In genomic region chr5:173293817-173294672, GRCh38 we compare ENCODE assay signal across 8 cellular contexts. TPM values are rescaled to one million over a fixed set of nuclear protein-coding genes. Genes with fewer than 3 reads are reported as not detected.
A peak's percentile ranks its signal among the peaks of the same experiment; 100 is the strongest.
DNase-seq lines count a peak whose midpoint lies in the region; ATAC-seq, FAIRE-seq and TF ChIP-seq lines count a peak whose summit lies in the region.

No MANE protein-coding gene starts in this region.

- TF ChIP-seq RAD21 in HepG2 (CRISPR knock-in tag; IDR thresholded peaks at IDR 0.05) = peak; percentile 92

- POLR2A ChIA-PET in HepG2 (lab: Yijun Ruan, JAX) = interaction anchor here (1.1 to 11.1 kb wide), 4 partner anchors 10 to 35 kb away, joined by 5 to 513 read pairs (median 8); partner anchors contain the start of gene STC2

- H3K36me3 ChIP-seq in HepG2 (replicated peaks in 1 of 2; ENCODE audit: control insufficient read depth in 1 of 2, insufficient read depth in 2 of 2, low read length in 2 of 2) = no peaks in the 10 kb centered on the region

- H3K27me3 ChIP-seq in HepG2 (ENCODE audit: control insufficient read depth in 1 of 2, insufficient read depth in 2 of 2, low read length in 2 of 2) = no peaks in the 10 kb centered on the region; a peak in 1 of 5 replicates

- peak; percentile 87 for TF ChIP-seq CTCF in 22Rv1 (IDR thresholded peaks at IDR 0.05)
- peak; percentile 90 for TF ChIP-seq CTCF in GM13976 (IDR thresholded peaks at IDR 0.05; ENCODE audit: borderline replicate concordance, control extremely low read depth, extremely low read depth, insufficient read depth, missing control alignments)
- TF ChIP-seq CTCF in HepG2 (CRISPR knock-in tag; IDR thresholded peaks at IDR 0.05) = peak; percentile 95

- peak; percentile 64 for ATAC-seq in HG03103 (IDR thresholded peaks at IDR 0.05; ENCODE audit: low read depth, unreplicated experiment)
- peak; percentile 45 for ATAC-seq in HepG2

- peak; percentile 90 for FAIRE-seq in HepG2 (lab: Jason Lieb, UNC)

- TF ChIP-seq EP300 in HepG2 (IDR thresholded peaks at IDR 0.05; ENCODE audit: low read depth in 2 of 2, low read length in 2 of 2) (no peak), HepG2 (CRISPR knock-in tag; IDR thresholded peaks at IDR 0.05; ENCODE audit: borderline replicate concordance) (no peak)

- H3K27ac ChIP-seq in 22Rv1 = no peak overlapping the region
- H3K27ac ChIP-seq in HepG2 (ENCODE audit: extremely low read length, insufficient read depth, low read length) = no peak overlapping the region

- peaks cover 88% of the 10 kb centered on the region for H3K4me1 ChIP-seq in HepG2 (ENCODE audit: insufficient read depth, low read length)

- 2% methylated on average over 26 of the region's 37 CpGs for WGBS in HepG2 (ENCODE audit: low lambda C conversion rate)

- in situ Hi-C loops in GM13976 (cut with MboI; ENCODE audit: low sequenced_read_pairs, unreplicated experiment) (no loop called here), HepG2 (cut with HindIII; ENCODE audit: extremely low pct_ligation_motif_present, low pct_unique_long_range_greater_than_20kb) (loop anchor here (5.0 to 25.0 kb wide), 2 partner anchors 38 to 307 kb away; partner anchors contain the start of gene ATP6V0E1)

- DNase-seq in GM13976 (ENCODE audit: low spot score) (peak; percentile 83), NCI-H345 (lab: John Stamatoyannopoulos, UW) (peak; percentile 81), cerebellum (ENCODE audit: low spot score) (peak; percentile 66), HepG2 (ENCODE audit: low spot score) (peak; percentile 78)
- peak; percentile 52 to 70 for DNase-seq in activated CD4-positive, alpha-beta T cell treated with anti-CD3 and anti-CD28 coated beads for 24 hours (ENCODE audit: low read depth in 2 of 2)
- DNase-seq in stimulated activated CD4-positive, alpha-beta T cell treated with anti-CD3 and anti-CD28 coated beads, Interleukin-4, amount 100 ng/mL, for 48 hours (ENCODE audit: low read depth in 2 of 2) = peak; percentile 58 to 69

- BruUV-seq in HepG2 (replicated peaks; lab: Mats Ljungman, UMichigan) = no TSS peak

- H3K79me2 ChIP-seq in HepG2 (ENCODE audit: insufficient read depth, low read length) = no peaks in the 10 kb centered on the region

- peak overlapping the region; percentile 58 for H3K9ac ChIP-seq in HepG2 (ENCODE audit: insufficient read depth, low read depth, low read length)

- peak overlapping the region; percentile 48 to 76 (median 58) for H3K4me3 ChIP-seq in HepG2 (replicated peaks in 1 of 3; ENCODE audit: insufficient read depth in 1 of 3, low read depth in 2 of 3, low read length in 3 of 3)

- H2AFZ ChIP-seq in HepG2 (ENCODE audit: low read length) = no peak overlapping the region

- CTCF ChIA-PET in HepG2 (lab: Yijun Ruan, JAX; ENCODE audit: low intra/inter-chr PET ratio, low total read pairs) = interaction anchor here (1.8 to 3.2 kb wide), 3 partner anchors 9 to 279 kb away, joined by 4 to 90 read pairs (median 9); no protein-coding TSS in a partner anchor

- peak overlapping the region; percentile 94 for H3K4me2 ChIP-seq in HepG2 (ENCODE audit: low read depth, low read length)

- intact Hi-C loops in HepG2 (cut with micrococcal nuclease; ENCODE audit: unreplicated experiment) = loop anchor here (1.0 kb wide), 2 partner anchors 38 to 279 kb away; no protein-coding TSS in a partner anchor

- no peaks in the 10 kb centered on the region for H4K20me1 ChIP-seq in HepG2 (ENCODE audit: insufficient read depth, low read length)

- H3K9me3 ChIP-seq in HepG2 (ENCODE audit: low read length) = no peaks in the 10 kb centered on the region

- no peak for TF ChIP-seq POLR2A in HepG2 (IDR thresholded peaks at IDR 0.05; ENCODE audit: insufficient read depth in 1 of 2, low read depth in 2 of 2, low read length in 2 of 2)

TF ChIP-seq in HepG2, 621 proteins besides CTCF, POLR2A, EP300 and RAD21 (continues in another document):
- TF ChIP-seq TAF1 (CRISPR knock-in tag; IDR thresholded peaks at IDR 0.05) (no peak), IRF2 (CRISPR knock-in tag; IDR thresholded peaks at IDR 0.05) (peak; percentile 74; the same call in 1 of the 2 replicates), ZNF792 (CRISPR knock-in tag; IDR thresholded peaks at IDR 0.05) (no peak), AHR (CRISPR knock-in tag; IDR thresholded peaks at IDR 0.05) (0 out of 2 replicates have a peak, but pooled peaks have one; percentile 27), ZNF850 (CRISPR knock-in tag; conservative IDR thresholded peaks at IDR 0.05) (0 out of 2 replicates have a peak, but pooled peaks have one; percentile 38), TOPORS (CRISPR knock-in tag; IDR thresholded peaks at IDR 0.05) (no peak)
- TF ChIP-seq, protein P1, sequence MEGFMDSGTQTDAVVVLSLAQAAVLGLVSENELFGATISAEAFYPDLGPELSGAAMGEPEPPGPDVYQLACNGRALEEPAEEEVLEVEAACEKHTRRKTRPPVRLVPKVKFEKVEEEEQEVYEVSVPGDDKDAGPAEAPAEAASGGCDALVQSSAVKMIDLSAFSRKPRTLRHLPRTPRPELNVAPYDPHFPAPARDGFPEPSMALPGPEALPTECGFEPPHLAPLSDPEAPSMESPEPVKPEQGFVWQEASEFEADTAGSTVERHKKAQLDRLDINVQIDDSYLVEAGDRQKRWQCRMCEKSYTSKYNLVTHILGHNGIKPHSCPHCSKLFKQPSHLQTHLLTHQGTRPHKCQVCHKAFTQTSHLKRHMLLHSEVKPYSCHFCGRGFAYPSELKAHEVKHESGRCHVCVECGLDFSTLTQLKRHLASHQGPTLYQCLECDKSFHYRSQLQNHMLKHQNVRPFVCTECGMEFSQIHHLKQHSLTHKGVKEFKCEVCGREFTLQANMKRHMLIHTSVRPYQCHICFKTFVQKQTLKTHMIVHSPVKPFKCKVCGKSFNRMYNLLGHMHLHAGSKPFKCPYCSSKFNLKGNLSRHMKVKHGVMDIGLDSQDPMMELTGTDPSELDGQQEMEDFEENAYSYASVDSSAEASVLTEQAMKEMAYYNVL (CRISPR knock-in tag; IDR thresholded peaks at IDR 0.05; ENCODE audit: borderline replicate concordance) = no peak

RNA-seq across cellular contexts. Expression of gene STC2, which starts 34.2 kb away (rescaled TPM):
- total RNA-seq in cerebellum = 0.64 TPM
- total RNA-seq in HepG2 (2016; rRNA removed; fragmentation: Illumina TruSeq; extraction: Trizol) = 10.7 and 27.1 TPM in 2 replicates
- total RNA-seq in HepG2 (2016; cell fraction: cytosol; rRNA removed; fragmentation: Illumina TruSeq; extraction: Trizol; ENCODE audit: low read depth) = 2.6 and 3.3 TPM in 2 replicates
- 7.9 and 28.0 TPM in 2 replicates for total RNA-seq in HepG2 (2016; cell fraction: insoluble cytoplasmic fraction; rRNA removed; fragmentation: Illumina TruSeq; extraction: Trizol)
- total RNA-seq in HepG2 (2016; cell fraction: membrane; rRNA removed; fragmentation: Illumina TruSeq; extraction: Trizol) = 6.2 and 6.4 TPM in 2 replicates
- 33.8 and 37.3 TPM in 2 replicates for total RNA-seq in HepG2 (2016; cell fraction: nucleus; rRNA removed; fragmentation: Illumina TruSeq; extraction: Trizol)
- 69.2 and 94.0 TPM in 2 replicates for polyA plus RNA-seq in HepG2 (2011; rRNA removed)
- polyA plus RNA-seq in HepG2 (2011; cell fraction: cytosol; rRNA removed) = 102 and 149 TPM in 2 replicates
- polyA plus RNA-seq in HepG2 (2011; cell fraction: nucleus; rRNA removed) = 198 and 199 TPM in 2 replicates
- 94.1 and 190 TPM in 2 replicates for polyA plus RNA-seq in HepG2 (2012)
- 2.2 TPM in 2 replicates for polyA plus RNA-seq in HepG2 (2016; cell fraction: cytosol; fragmentation: Illumina TruSeq; extraction: Trizol; ENCODE audit: low read depth)
- 8.5 and 9.7 TPM in 2 replicates for polyA plus RNA-seq in HepG2 (2016; cell fraction: insoluble cytoplasmic fraction; fragmentation: Illumina TruSeq; extraction: Trizol; ENCODE audit: low read depth)
- 3.9 and 4.3 TPM in 2 replicates for polyA plus RNA-seq in HepG2 (2016; cell fraction: membrane; fragmentation: Illumina TruSeq; extraction: Trizol; ENCODE audit: low read depth)
- 51.5 and 52.5 TPM in 2 replicates for polyA plus RNA-seq in HepG2 (2016; cell fraction: nucleus; fragmentation: Illumina TruSeq; extraction: Trizol; ENCODE audit: insufficient read depth, low read depth)
- polyA minus RNA-seq in HepG2 (2011; rRNA and poly(A)+ RNA removed; ENCODE audit: low replicate concordance) = 19.1 and 61.4 TPM in 2 replicates
- polyA minus RNA-seq in HepG2 (2011; cell fraction: cytosol; rRNA and poly(A)+ RNA removed) = 90.7 and 104 TPM in 2 replicates
- polyA minus RNA-seq in HepG2 (2011; cell fraction: nucleus; rRNA and poly(A)+ RNA removed) = 135 and 186 TPM in 2 replicates

RNA-seq across cellular contexts. Expression of gene NKX2-5, which starts 59.0 kb away (rescaled TPM):
- total RNA-seq in cerebellum (not detected), HepG2 (2016; rRNA removed; fragmentation: Illumina TruSeq; extraction: Trizol) (0.49 and 0.93 TPM in 2 replicates)
- total RNA-seq in HepG2 (2016; cell fraction: cytosol; rRNA removed; fragmentation: Illumina TruSeq; extraction: Trizol; ENCODE audit: low read depth) = 0.44 and 1.3 TPM in 2 replicates
- total RNA-seq in HepG2 (2016; cell fraction: insoluble cytoplasmic fraction; rRNA removed; fragmentation: Illumina TruSeq; extraction: Trizol) = 0.21 and 0.84 TPM in 2 replicates
- total RNA-seq in HepG2 (2016; cell fraction: membrane; rRNA removed; fragmentation: Illumina TruSeq; extraction: Trizol) = 1.3 and 1.5 TPM in 2 replicates
- 0.56 and 0.59 TPM in 2 replicates for total RNA-seq in HepG2 (2016; cell fraction: nucleus; rRNA removed; fragmentation: Illumina TruSeq; extraction: Trizol)
- 0.53 and 0.59 TPM in 2 replicates for polyA plus RNA-seq in HepG2 (2011; rRNA removed)
- 0.51 and 1.1 TPM in 2 replicates for polyA plus RNA-seq in HepG2 (2011; cell fraction: cytosol; rRNA removed)
- polyA plus RNA-seq in HepG2 (2011; cell fraction: nucleus; rRNA removed) = 0.71 and 1.1 TPM in 2 replicates
- polyA plus RNA-seq in HepG2 (2012) = 0.76 and 2.3 TPM in 2 replicates
- polyA plus RNA-seq in HepG2 (2016; cell fraction: cytosol; fragmentation: Illumina TruSeq; extraction: Trizol; ENCODE audit: low read depth) = 1.3 TPM in 2 replicates
- polyA plus RNA-seq in HepG2 (2016; cell fraction: insoluble cytoplasmic fraction; fragmentation: Illumina TruSeq; extraction: Trizol; ENCODE audit: low read depth) = 0.97 and 1.0 TPM in 2 replicates
- 1.5 and 1.9 TPM in 2 replicates for polyA plus RNA-seq in HepG2 (2016; cell fraction: membrane; fragmentation: Illumina TruSeq; extraction: Trizol; ENCODE audit: low read depth)
- polyA plus RNA-seq in HepG2 (2016; cell fraction: nucleus; fragmentation: Illumina TruSeq; extraction: Trizol; ENCODE audit: insufficient read depth, low read depth) = 0.95 and 1.3 TPM in 2 replicates
- polyA minus RNA-seq in HepG2 (2011; rRNA and poly(A)+ RNA removed; ENCODE audit: low replicate concordance) = 0.32 TPM in 1 of 2 replicates, not detected in the other
- 0.35 TPM in 1 of 2 replicates, not detected in the other for polyA minus RNA-seq in HepG2 (2011; cell fraction: cytosol; rRNA and poly(A)+ RNA removed)
- polyA minus RNA-seq in HepG2 (2011; cell fraction: nucleus; rRNA and poly(A)+ RNA removed) = not detected in 2 replicates
